In the genomic region with DNA sequence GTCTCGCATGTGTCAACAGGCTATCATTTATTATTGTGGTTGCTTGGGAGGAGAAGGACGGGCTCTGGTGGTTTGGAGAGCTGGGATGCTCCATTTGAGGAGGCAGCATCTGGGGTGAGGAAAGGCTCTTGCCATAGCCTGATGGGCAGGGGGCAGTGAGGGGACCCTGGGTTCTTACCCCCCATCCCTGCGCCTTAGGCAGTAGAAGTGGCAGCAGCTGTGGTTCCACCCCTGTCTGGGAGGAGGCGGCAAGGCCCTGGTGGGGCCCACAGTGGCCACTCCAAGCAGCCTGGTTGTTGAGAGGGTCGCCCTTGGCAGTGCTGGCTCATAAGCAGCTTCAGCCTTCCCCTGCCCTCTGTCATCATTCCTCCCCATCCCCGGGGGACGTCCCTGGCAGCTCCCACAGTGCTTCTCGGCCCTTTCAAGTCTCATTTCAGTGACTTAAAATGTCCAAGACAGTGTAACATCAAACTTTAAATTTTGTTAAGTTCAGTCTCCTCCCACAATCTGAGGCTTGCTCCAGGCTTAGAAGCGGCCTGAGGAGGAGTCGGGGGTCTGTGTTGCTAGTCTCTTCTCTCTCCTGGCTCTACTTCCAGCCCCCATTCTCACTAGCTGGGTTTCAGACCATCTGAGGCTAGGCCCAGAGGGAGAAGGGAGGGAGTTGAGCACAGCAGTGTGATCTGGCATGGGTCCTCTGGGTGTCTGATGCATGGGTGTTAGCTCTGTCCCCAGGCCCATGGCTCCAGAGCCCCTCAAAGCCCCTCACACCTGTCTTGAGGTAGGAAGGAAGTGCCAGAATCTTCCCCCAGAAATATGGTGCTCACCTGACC, we compare ENCODE assay signal across 29 cellular contexts. TPM values are rescaled to one million over a fixed set of nuclear protein-coding genes. Genes with fewer than 3 reads are reported as not detected.
"Had no signal": no experiment of that assay in that cellular context is flagged by ENCODE, and none has a peak within 500 bp of the region (broad histone marks: within the 10 kb centered on the region; RNA-seq: fewer than 3 reads in every experiment).

No MANE protein-coding gene starts in this region.

- FAIRE-seq: endothelial cell of umbilical vein had no signal

- H2AFZ ChIP-seq: hepatocyte had no signal

- H3K79me2 ChIP-seq: hepatocyte had no signal

- H3K9me3 Mint-ChIP-seq: activated CD4-positive, alpha-beta memory T cell treated with anti-CD3 and anti-CD28 coated beads for 36 hours; activated CD4-positive, alpha-beta T cell treated with anti-CD3 and anti-CD28 coated beads, Interleukin-2, amount 10 ng/mL, durations not matched to agents 24 days and 14 days; activated naive CD4-positive, alpha-beta T cell treated with anti-CD3 and anti-CD28 coated beads for 36 hours; activated naive CD8-positive, alpha-beta T cell treated with anti-CD3 and anti-CD28 coated beads for 36 hours; activated T-helper 1 cell treated with anti-CD3 and anti-CD28 coated beads, Interleukin-12 subunit alpha, Interleukin-12 subunit beta, Interleukin-2, Interleukin-4 antibody, amounts not matched to agents 30 ng/mL and 10 ng/mL and 1 ng/mL, durations not matched to agents 14 hours and 24 hours and 36 hours; nephron progenitor cell had no signal

- H3K36me3 Mint-ChIP-seq: activated CD4-positive, alpha-beta memory T cell treated with anti-CD3 and anti-CD28 coated beads for 36 hours; activated naive CD8-positive, alpha-beta T cell treated with anti-CD3 and anti-CD28 coated beads for 36 hours; brain had no signal

- H3K27ac ChIP-seq: ascending aorta, cardiac muscle cell, gastroesophageal sphincter, hepatocyte, left lung, lower lobe of right lung, ovary, psoas muscle, thoracic aorta, vagina had no signal

- H3K36me3 ChIP-seq: ascending aorta, cardiac muscle cell, gastroesophageal sphincter, left lung, lower lobe of right lung, ovary, thoracic aorta, vagina had no signal

- DNase-seq: activated CD4-positive, alpha-beta memory T cell treated with anti-CD3 and anti-CD28 coated beads for 36 hours; activated CD4-positive, alpha-beta T cell treated with anti-CD3 and anti-CD28 coated beads, Interleukin-2, amount 10 ng/mL, durations not matched to agents 24 days and 14 days; activated CD4-positive, CD25-positive, alpha-beta regulatory T cell treated with anti-CD3 and anti-CD28 coated beads, Interleukin-2, amount 50 U/mL, for 72 hours; activated CD8-positive, alpha-beta memory T cell treated with anti-CD3 and anti-CD28 coated beads, Interleukin-2, amount 50 U/mL, for 4 hours; activated effector memory CD4-positive, alpha-beta T cell treated with anti-CD3 and anti-CD28 coated beads, Interleukin-2, amount 50 U/mL, for 16 hours; activated naive CD4-positive, alpha-beta T cell treated with anti-CD3 and anti-CD28 coated beads for 36 hours; activated naive CD8-positive, alpha-beta T cell treated with anti-CD3 and anti-CD28 coated beads for 36 hours; activated T-cell treated with anti-CD3 and anti-CD28 coated beads, Interleukin-2, amount 50 U/mL, for 1 hour; kidney; left lung; lower lobe of right lung; mesendoderm; nephron progenitor cell; ovary; psoas muscle; stimulated activated CD4-positive, alpha-beta T cell treated with anti-CD3 and anti-CD28 coated beads, Interleukin-15, amount 100 ng/mL, for 24 hours; stimulated activated CD4-positive, alpha-beta T cell treated with anti-CD3 and anti-CD28 coated beads, Interleukin-2, amount 100 ng/mL, for 24 hours; stimulated activated naive CD8-positive, alpha-beta T cell treated with anti-CD3 and anti-CD28 coated beads, Interleukin-15, Interleukin-2, amounts not matched to agents 100 U/mL and 50 U/mL, for 24 hours; T-helper 2 cell; trophoblast cell had no signal

- H3K4me1 ChIP-seq: ascending aorta, gastroesophageal sphincter, left lung, lower lobe of right lung, vagina had no signal

- H3K4me3 Mint-ChIP-seq: activated CD4-positive, alpha-beta memory T cell treated with anti-CD3 and anti-CD28 coated beads for 36 hours; activated CD4-positive, alpha-beta T cell treated with anti-CD3 and anti-CD28 coated beads, Interleukin-2, amount 10 ng/mL, durations not matched to agents 24 days and 14 days; activated naive CD4-positive, alpha-beta T cell treated with anti-CD3 and anti-CD28 coated beads for 36 hours; activated naive CD8-positive, alpha-beta T cell treated with anti-CD3 and anti-CD28 coated beads for 36 hours; activated T-helper 1 cell treated with anti-CD3 and anti-CD28 coated beads, Interleukin-12 subunit alpha, Interleukin-12 subunit beta, Interleukin-2, Interleukin-4 antibody, amounts not matched to agents 30 ng/mL and 10 ng/mL and 1 ng/mL, durations not matched to agents 14 hours and 24 hours and 36 hours; brain; nephron progenitor cell had no signal

- H3K4me3 ChIP-seq: ascending aorta, cardiac muscle cell, gastroesophageal sphincter, hepatocyte, left lung, lower lobe of right lung, ovary, psoas muscle, thoracic aorta, vagina had no signal

- H3K27me3 Mint-ChIP-seq: activated CD4-positive, alpha-beta memory T cell treated with anti-CD3 and anti-CD28 coated beads for 36 hours; activated naive CD8-positive, alpha-beta T cell treated with anti-CD3 and anti-CD28 coated beads for 36 hours; brain had no signal

- H3K9me3 ChIP-seq: ascending aorta, gastroesophageal sphincter, left lung, lower lobe of right lung, ovary, psoas muscle, thoracic aorta, vagina had no signal

- H3K27me3 ChIP-seq: ascending aorta, cardiac muscle cell, gastroesophageal sphincter, hepatocyte, left lung, ovary, vagina had no signal

- H3K27ac Mint-ChIP-seq: activated CD4-positive, alpha-beta memory T cell treated with anti-CD3 and anti-CD28 coated beads for 36 hours; activated CD4-positive, alpha-beta T cell treated with anti-CD3 and anti-CD28 coated beads, Interleukin-2, amount 10 ng/mL, durations not matched to agents 24 days and 14 days; activated naive CD4-positive, alpha-beta T cell treated with anti-CD3 and anti-CD28 coated beads for 36 hours; activated naive CD8-positive, alpha-beta T cell treated with anti-CD3 and anti-CD28 coated beads for 36 hours; activated T-helper 1 cell treated with anti-CD3 and anti-CD28 coated beads, Interleukin-12 subunit alpha, Interleukin-12 subunit beta, Interleukin-2, Interleukin-4 antibody, amounts not matched to agents 30 ng/mL and 10 ng/mL and 1 ng/mL, durations not matched to agents 14 hours and 24 hours and 36 hours; nephron progenitor cell had no signal

- ATAC-seq: gastroesophageal sphincter; psoas muscle; stimulated activated naive CD8-positive, alpha-beta T cell treated with anti-CD3 and anti-CD28 coated beads, Interleukin-15, Interleukin-2, amounts not matched to agents 100 U/mL and 50 U/mL, for 24 hours had no signal

- H3K4me2 ChIP-seq: hepatocyte had no signal

RNA-seq across cellular contexts. Expression of gene TMEM177, which starts 45.9 kb away (rescaled TPM):
- total RNA-seq: ascending aorta had no signal
